ENCODE assay signal across 8 cellular contexts in genomic region chr20:266604-267562, GRCh38. TPM values are rescaled to one million over a fixed set of nuclear protein-coding genes. Genes with fewer than 3 reads are reported as not detected.
DNase-seq lines count a peak whose midpoint lies in the region; ATAC-seq and TF ChIP-seq lines count a peak whose summit lies in the region.

No MANE protein-coding gene starts in this region.

- H3K36me3 ChIP-seq in ES-I3 (ENCODE audit: insufficient read depth, low read length) (no peaks in the 10 kb centered on the region), H7 (replicated peaks; ENCODE audit: control insufficient read depth, insufficient read depth, low read length) (no peaks in the 10 kb centered on the region; the same call in 1 of the 2 replicates), MG63 (no peaks in the 10 kb centered on the region), testis (ENCODE audit: low read depth, missing control alignments) (no peaks in the 10 kb centered on the region)

- H3K9ac ChIP-seq in ES-I3 (ENCODE audit: low read depth, low read length) = peak overlapping the region; percentile 30

- H3K27ac ChIP-seq in testis = no peak overlapping the region

- peak; percentile 93 for ATAC-seq in omental fat pad (ENCODE audit: low FRiP score)

- TF ChIP-seq POLR2A in testis (IDR thresholded peaks at IDR 0.05) = no peak

- no peaks in the 10 kb centered on the region for H3K9me3 ChIP-seq in ES-I3 (ENCODE audit: control insufficient read depth, insufficient read depth, low read length)
- H3K9me3 ChIP-seq in MG63 = no peaks in the 10 kb centered on the region
- no peaks in the 10 kb centered on the region for H3K9me3 ChIP-seq in testis

- 6 to 8% methylated on average over 24 to 43 of the region's 43 CpGs for WGBS in testis, 2 donors

- H3K4me3 ChIP-seq in H7 (ENCODE audit: insufficient read depth, low read depth, low read length) (peak overlapping the region; percentile 36), MG63 (peak overlapping the region; percentile 46), testis (peak overlapping the region; percentile 46 to 58)

- H3K4me1 ChIP-seq in ES-I3 (ENCODE audit: insufficient read depth, low read length) (no peaks in the 10 kb centered on the region), testis (peaks cover 7% of the 10 kb centered on the region)

- DNase-seq in H7 = peak; percentile 95
- DNase-seq in MG63 = peak; percentile 72
- peak; percentile 93 to 97 for DNase-seq in SHP77 (lab: John Stamatoyannopoulos, UW)
- DNase-seq in activated gamma-delta T cell treated with anti-CD3 and anti-CD28 coated beads, Interleukin-2, amount 50 U/mL, for 16 hours (ENCODE audit: low read depth) = peak; percentile 86
- DNase-seq in globus pallidus (ENCODE audit: low spot score) = peak; percentile 70
- peak; percentile 93 for DNase-seq in omental fat pad (ENCODE audit: low spot score)
- DNase-seq in testis = peak; percentile 93

- intact Hi-C loops in testis (cut with DNase I; ENCODE audit: low total_unique reads) = no loop called here

- H3K27me3 ChIP-seq in H7 (ENCODE audit: control insufficient read depth, insufficient read depth, low read length) (peaks cover 24% of the 10 kb centered on the region), MG63 (no peaks in the 10 kb centered on the region), testis (no peaks in the 10 kb centered on the region)

- peak in 2 of 3 donors; percentile 40 to 45 for TF ChIP-seq CTCF in omental fat pad (IDR thresholded peaks at IDR 0.05)
- TF ChIP-seq CTCF in testis (IDR thresholded peaks at IDR 0.05) = peak; percentile 84 to 96 (median 90)

RNA-seq across cellular contexts. Expression of gene DEFB132, which starts 9.4 kb away (rescaled TPM):
- total RNA-seq in H7 (2014; rRNA removed; shearing (Covaris generic)) = not detected in 2 replicates
- not detected in 2 replicates for total RNA-seq in MG63 (2014; rRNA removed; shearing (Covaris generic); ENCODE audit: low replicate concordance)
- total RNA-seq in omental fat pad (1 to 10 TPM; 1.5 to 9.2 (median 2.0) TPM), testis (not detected)
- polyA plus RNA-seq in testis (ENCODE audit: insufficient read depth, low read depth, low replicate concordance) = not detected

RNA-seq across cellular contexts. Expression of gene C20orf96, which starts 23.7 kb away (rescaled TPM):
- 1.7 and 2.1 TPM in 2 replicates for total RNA-seq in H7 (2014; rRNA removed; shearing (Covaris generic))
- 1.6 TPM in 1 of 2 replicates, not detected in the other for total RNA-seq in MG63 (2014; rRNA removed; shearing (Covaris generic); ENCODE audit: low replicate concordance)
- total RNA-seq in omental fat pad = 1 to 10 TPM; 1.4 to 3.0 (median 1.9) TPM
- 10 to 100 TPM; 16.7 to 32.0 TPM for total RNA-seq in testis
- polyA plus RNA-seq in testis (ENCODE audit: insufficient read depth, low read depth, low replicate concordance) = 46.3 TPM

RNA-seq across cellular contexts. Expression of gene ZCCHC3, which starts 30.5 kb away (rescaled TPM):
- total RNA-seq in H7 (2014; rRNA removed; shearing (Covaris generic)) = 24.0 and 27.9 TPM in 2 replicates
- 9.1 and 13.5 TPM in 2 replicates for total RNA-seq in MG63 (2014; rRNA removed; shearing (Covaris generic); ENCODE audit: low replicate concordance)
- 10 to 100 TPM; 10.5 to 20.1 (median 12.6) TPM for total RNA-seq in omental fat pad
- 10 to 100 TPM; 29.1 to 34.9 TPM for total RNA-seq in testis
- 21.2 TPM for polyA plus RNA-seq in testis (ENCODE audit: insufficient read depth, low read depth, low replicate concordance)

RNA-seq across cellular contexts. Expression of gene DEFB129, which starts 39.8 kb away (rescaled TPM):
- total RNA-seq in H7 (2014; rRNA removed; shearing (Covaris generic)) = not detected in 2 replicates
- not detected in 2 replicates for total RNA-seq in MG63 (2014; rRNA removed; shearing (Covaris generic); ENCODE audit: low replicate concordance)
- total RNA-seq in omental fat pad (not detected), testis (not detected)
- polyA plus RNA-seq in testis (ENCODE audit: insufficient read depth, low read depth, low replicate concordance) = not detected

RNA-seq across cellular contexts. Expression of gene SOX12, which starts 58.5 kb away (rescaled TPM):
- 14.7 and 15.7 TPM in 2 replicates for total RNA-seq in H7 (2014; rRNA removed; shearing (Covaris generic))
- total RNA-seq in MG63 (2014; rRNA removed; shearing (Covaris generic); ENCODE audit: low replicate concordance) = 2.1 and 3.1 TPM in 2 replicates
- total RNA-seq in omental fat pad (1 to 10 TPM; 2.0 to 3.3 (median 2.5) TPM), testis (10 to 100 TPM; 19.2 to 23.8 TPM)
- polyA plus RNA-seq in testis (ENCODE audit: insufficient read depth, low read depth, low replicate concordance) = 13.4 TPM
